ENCODE assay signal across 9 cellular contexts in genomic region chr14:75542585-75543091, GRCh38. TPM values are rescaled to one million over a fixed set of nuclear protein-coding genes. Genes with fewer than 3 reads are reported as not detected.
DNase-seq lines count a peak whose midpoint lies in the region; ATAC-seq and TF ChIP-seq lines count a peak whose summit lies in the region.
"Had no signal": no experiment of that assay in that cellular context is flagged by ENCODE, and none has a peak within 500 bp of the region (broad histone marks: within the 10 kb centered on the region; RNA-seq: fewer than 3 reads in every experiment).

No MANE protein-coding gene starts in this region.

- ATAC-seq in HG02588 (IDR thresholded peaks at IDR 0.05; ENCODE audit: unreplicated experiment) (peak; percentile 59), left lobe of liver (peak; percentile 72), HG03025 (IDR thresholded peaks at IDR 0.05; ENCODE audit: low FRiP score, unreplicated experiment) (no peak)

- H3K27ac Mint-ChIP-seq in activated naive CD4-positive, alpha-beta T cell treated with anti-CD3 and anti-CD28 coated beads, Interleukin-2, amount 50 U/mL, for 24 hours = peak overlapping the region; percentile 97

- DNase-seq in GM10248 (ENCODE audit: extremely low spot score) (peak; percentile 82), SIG-M5 (lab: John Stamatoyannopoulos, UW) (peak; percentile 5), left lobe of liver (ENCODE audit: low spot score) (no peak), DMS153 treated with DMSO at 0.1 percent for 48 hours (lab: John Stamatoyannopoulos, UW; ENCODE audit: unreplicated experiment) (no peak)
- peak; percentile 58 for DNase-seq in stimulated activated CD8-positive, alpha-beta memory T cell treated with anti-CD3 and anti-CD28 coated beads, Interleukin-15, amount 100 ng/mL, for 1 hour (ENCODE audit: low read depth)

- H3K36me3 Mint-ChIP-seq in activated naive CD4-positive, alpha-beta T cell treated with anti-CD3 and anti-CD28 coated beads, Interleukin-2, amount 50 U/mL, for 24 hours = peaks cover 26% of the 10 kb centered on the region

- H3K4me1 Mint-ChIP-seq in activated naive CD4-positive, alpha-beta T cell treated with anti-CD3 and anti-CD28 coated beads, Interleukin-2, amount 50 U/mL, for 24 hours = peaks cover 61% of the 10 kb centered on the region

- POLR2A ChIA-PET in GM10248 (lab: Yijun Ruan, JAX) = interaction anchor here (0.6 to 1.0 kb wide), 3 partner anchors 18 to 28 kb away, joined by 3 to 8 read pairs (median 3); no protein-coding TSS in a partner anchor

- CTCF ChIA-PET in GM10248 (lab: Yijun Ruan, JAX) = interaction anchor here (0.6 to 6.0 kb wide), 11 partner anchors 10 to 111 kb away, joined by 3 to 53 read pairs (median 6); no protein-coding TSS in a partner anchor

- no peak for TF ChIP-seq CTCF in GM10248 (IDR thresholded peaks at IDR 0.05; ENCODE audit: control extremely low read depth, extremely low read depth, low read depth, missing control alignments)

- H3K9me3 Mint-ChIP-seq in activated naive CD4-positive, alpha-beta T cell treated with anti-CD3 and anti-CD28 coated beads, Interleukin-2, amount 50 U/mL, for 24 hours = no peaks in the 10 kb centered on the region

- H3K27me3 Mint-ChIP-seq in activated naive CD4-positive, alpha-beta T cell treated with anti-CD3 and anti-CD28 coated beads, Interleukin-2, amount 50 U/mL, for 24 hours = no peaks in the 10 kb centered on the region

- peak overlapping the region; percentile 79 for H3K4me3 Mint-ChIP-seq in activated naive CD4-positive, alpha-beta T cell treated with anti-CD3 and anti-CD28 coated beads, Interleukin-2, amount 50 U/mL, for 24 hours

RNA-seq across cellular contexts. Expression of gene BATF, which starts 20.4 kb away (rescaled TPM):
- total RNA-seq in left lobe of liver = 1.4 TPM
- total RNA-seq: HT1080 had no signal

RNA-seq across cellular contexts. Expression of gene FLVCR2, which starts 35.8 kb away (rescaled TPM):
- 20.9 TPM for total RNA-seq in left lobe of liver

Comparison
In these comparisons a context has a peak if more than half of its experiments do, and no peak if none do; other contexts are left out.
1. DNase-seq: peak in GM10248 (single experiment), SIG-M5 (single experiment) and stimulated activated CD8-positive, alpha-beta memory T cell treated with anti-CD3 and anti-CD28 coated beads, Interleukin-15, amount 100 ng/mL, for 1 hour (single experiment); none in left lobe of liver (single experiment) and DMS153 treated with DMSO at 0.1 percent for 48 hours (single experiment).